ENCODE assay signal across 21 cellular contexts in the genomic region with DNA sequence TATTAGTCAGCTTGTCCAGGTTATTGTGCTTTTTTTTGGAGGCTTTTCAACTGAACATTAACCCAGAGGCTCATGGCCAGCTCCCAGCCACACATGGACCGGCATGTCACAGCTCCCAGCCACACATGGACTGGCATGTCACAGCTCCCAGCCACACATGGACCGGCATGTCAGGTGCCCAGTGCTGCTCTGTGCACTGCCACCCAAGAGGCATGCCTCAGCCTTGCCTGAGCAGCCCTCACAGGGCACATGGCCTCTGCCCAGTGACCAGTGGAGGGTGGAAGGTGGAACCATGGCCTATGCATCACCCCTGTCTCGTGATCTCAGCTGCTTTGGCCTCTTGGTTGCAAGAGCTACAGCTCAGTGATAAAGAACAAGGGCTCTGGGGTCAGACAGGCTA.
DNase-seq lines count a peak whose midpoint lies in the region; ATAC-seq and TF ChIP-seq lines count a peak whose summit lies in the region.
"Had no signal": no experiment of that assay in that cellular context is flagged by ENCODE, and none has a peak within 500 bp of the region (broad histone marks: within the 10 kb centered on the region; RNA-seq: fewer than 3 reads in every experiment).

No MANE protein-coding gene starts in this region.

- H3K4me3 Mint-ChIP-seq in activated CD8-positive, alpha-beta memory T cell treated with anti-CD3 and anti-CD28 coated beads, Interleukin-2, amount 10 ng/mL, durations not matched to agents 7 days and 5 days, result no peak overlapping the region
- H3K4me3 Mint-ChIP-seq: IgD-negative memory B cell had no signal

- TF ChIP-seq CTCF in epithelial cell of proximal tubule (conservative IDR thresholded peaks at IDR 0.05; ENCODE audit: low read depth, low read length), result no peak
- no peak for TF ChIP-seq CTCF in sigmoid colon (IDR thresholded peaks at IDR 0.05)

- intact Hi-C loops in sigmoid colon (cut with DNase I), result no loop called here

- 74 to 84% methylated on average over 3 of the region's 3 CpGs for WGBS in sigmoid colon, 2 donors

- no peaks in the 10 kb centered on the region for H3K27me3 Mint-ChIP-seq in activated CD8-positive, alpha-beta memory T cell treated with anti-CD3 and anti-CD28 coated beads, Interleukin-2, amount 10 ng/mL, durations not matched to agents 7 days and 5 days

- H3K27ac ChIP-seq in sigmoid colon, result no peak overlapping the region
- H3K27ac ChIP-seq: 22Rv1, C4-2B, RWPE1 had no signal

- no peak for ATAC-seq in activated CD8-positive, alpha-beta memory T cell treated with anti-CD3 and anti-CD28 coated beads, Interleukin-2, amount 10 ng/mL, durations not matched to agents 7 days and 5 days
- ATAC-seq in HG03025 (IDR thresholded peaks at IDR 0.05; ENCODE audit: low FRiP score, unreplicated experiment), result no peak
- ATAC-seq: PC-3 had no signal

- CTCF ChIA-PET in activated CD8-positive, alpha-beta memory T cell treated with anti-CD3 and anti-CD28 coated beads, Interleukin-2, amount 10 ng/mL, durations not matched to agents 7 days and 5 days (lab: Charles Lee), result no interaction called here

- H3K4me1 ChIP-seq in sigmoid colon, result peaks cover 0 to 18% (median 0%) of the 10 kb centered on the region in 4 donors

- no peaks in the 10 kb centered on the region for H3K9me3 ChIP-seq in sigmoid colon

- TF ChIP-seq POLR2A in sigmoid colon (IDR thresholded peaks at IDR 0.05), result no peak

- H3K9me3 Mint-ChIP-seq in activated CD8-positive, alpha-beta memory T cell treated with anti-CD3 and anti-CD28 coated beads, Interleukin-2, amount 10 ng/mL, durations not matched to agents 7 days and 5 days (ENCODE audit: low read depth), result no peaks in the 10 kb centered on the region

- H3K4me3 ChIP-seq in epithelial cell of proximal tubule (ENCODE audit: low read depth, low read length) (no peak overlapping the region), sigmoid colon (no peak overlapping the region)

- no peak for TF ChIP-seq EP300 in sigmoid colon (IDR thresholded peaks at IDR 0.05)

- H3K4me1 Mint-ChIP-seq in activated CD8-positive, alpha-beta memory T cell treated with anti-CD3 and anti-CD28 coated beads, Interleukin-2, amount 10 ng/mL, durations not matched to agents 7 days and 5 days, result no peaks in the 10 kb centered on the region
- H3K4me1 Mint-ChIP-seq: IgD-negative memory B cell had no signal

- no peaks in the 10 kb centered on the region for H3K36me3 Mint-ChIP-seq in activated CD8-positive, alpha-beta memory T cell treated with anti-CD3 and anti-CD28 coated beads, Interleukin-2, amount 10 ng/mL, durations not matched to agents 7 days and 5 days
- H3K36me3 Mint-ChIP-seq: IgD-negative memory B cell had no signal

- H3K27ac Mint-ChIP-seq in activated CD8-positive, alpha-beta memory T cell treated with anti-CD3 and anti-CD28 coated beads, Interleukin-2, amount 10 ng/mL, durations not matched to agents 7 days and 5 days, result no peak overlapping the region
- H3K27ac Mint-ChIP-seq: IgD-negative memory B cell had no signal

- DNase-seq in activated CD8-positive, alpha-beta memory T cell treated with anti-CD3 and anti-CD28 coated beads for 24 hours, result peak; percentile 41
- DNase-seq in activated CD8-positive, alpha-beta memory T cell treated with anti-CD3 and anti-CD28 coated beads, Interleukin-2, amount 10 ng/mL, durations not matched to agents 7 days and 5 days, result no peak
- DNase-seq in epithelial cell of proximal tubule (ENCODE audit: low read depth) (peak; percentile 69), mesenteric fat pad (ENCODE audit: low spot score) (peak; percentile 60), sigmoid colon (peak; percentile 43)
- DNase-seq in stimulated activated CD4-positive, alpha-beta T cell treated with anti-CD3 and anti-CD28 coated beads, Interleukin-4, amount 100 ng/mL, for 1 hour, result no peak
- DNase-seq in activated CD4-positive, CD25-positive, alpha-beta regulatory T cell treated with anti-CD3 and anti-CD28 coated beads, Interleukin-2, amount 50 U/mL, for 72 hours, result no peak
- DNase-seq: AML-193, DMS79 treated with DMSO at 0.1 percent for 48 hours, HCEC 1CT, Karpas-422, NCI-H1417 treated with DMSO at 0.1 percent for 48 hours, NCI-H187 treated with DMSO at 0.1 percent for 48 hours, NCI-H226, NCI-H524, PC-3 had no signal

- no peaks in the 10 kb centered on the region for H3K27me3 ChIP-seq in sigmoid colon

- H3K36me3 ChIP-seq in sigmoid colon, result no peaks in the 10 kb centered on the region

Comparison
In these comparisons a context has a peak if more than half of its experiments do, and no peak if none do; other contexts are left out.
1. DNase-seq: peak in activated CD8-positive, alpha-beta memory T cell treated with anti-CD3 and anti-CD28 coated beads for 24 hours (single experiment), epithelial cell of proximal tubule (single experiment), mesenteric fat pad (single experiment) and sigmoid colon (single experiment); none in activated CD8-positive, alpha-beta memory T cell treated with anti-CD3 and anti-CD28 coated beads, Interleukin-2, amount 10 ng/mL, durations not matched to agents 7 days and 5 days (single experiment), stimulated activated CD4-positive, alpha-beta T cell treated with anti-CD3 and anti-CD28 coated beads, Interleukin-4, amount 100 ng/mL, for 1 hour (single experiment) and activated CD4-positive, CD25-positive, alpha-beta regulatory T cell treated with anti-CD3 and anti-CD28 coated beads, Interleukin-2, amount 50 U/mL, for 72 hours (single experiment).